Comparison of ENCODE assay signal across 8 cellular contexts in the genomic region with DNA sequence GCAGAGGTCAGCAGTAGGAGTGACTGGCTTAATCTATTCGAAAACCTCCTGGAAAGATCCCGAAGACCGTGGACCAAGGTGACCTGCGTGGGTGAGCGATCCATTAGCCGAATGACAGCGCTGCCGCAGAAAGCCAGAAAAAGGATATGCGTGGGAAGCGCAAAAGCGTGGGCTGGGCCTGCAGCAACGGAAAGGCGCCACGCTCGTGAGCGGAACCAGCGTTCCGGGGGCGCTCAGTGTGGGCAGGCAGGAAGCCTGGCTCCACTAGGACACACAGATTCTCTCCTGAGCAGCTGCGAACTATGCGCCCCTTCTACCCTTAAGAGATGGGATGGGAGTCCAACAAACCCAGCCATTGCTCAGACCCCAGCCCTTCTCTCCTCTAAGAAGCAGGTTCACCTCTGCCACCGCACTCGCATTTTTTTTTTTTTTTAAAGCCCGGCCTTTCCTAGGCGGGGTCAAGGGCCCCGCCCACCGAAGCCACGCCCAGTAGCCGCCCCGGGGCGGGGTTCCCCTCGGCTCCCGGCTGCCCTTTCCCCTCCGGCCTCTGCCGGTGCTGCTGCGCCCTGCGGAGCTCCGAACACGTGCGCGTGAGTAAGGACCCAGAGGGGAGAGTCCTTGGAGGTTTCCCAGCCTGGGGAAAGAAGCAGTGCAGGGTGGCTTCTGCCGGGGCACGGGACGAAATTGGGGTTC. TPM values are rescaled to one million over a fixed set of nuclear protein-coding genes. Genes with fewer than 3 reads are reported as not detected.
DNase-seq lines count a peak whose midpoint lies in the region; ATAC-seq and TF ChIP-seq lines count a peak whose summit lies in the region.

No MANE protein-coding gene starts in this region.

- H3K4me2 ChIP-seq in neuronal stem cell (ENCODE audit: insufficient read depth, low read length, poor library complexity, severe bottlenecking): peak overlapping the region; percentile 89

- TF ChIP-seq POLR2A in Raji (IDR thresholded peaks at IDR 0.05; ENCODE audit: insufficient read depth, low read depth, low read length): peak; percentile 98

- H3K4me3 Mint-ChIP-seq in IgD-negative memory B cell: peak overlapping the region; percentile 88 to 96 (median 94)

- H3K23ac ChIP-seq in neuronal stem cell (ENCODE audit: low read depth, low read length, poor library complexity): peak overlapping the region; percentile 83

- ATAC-seq in GM21576 (IDR thresholded peaks at IDR 0.05; ENCODE audit: unreplicated experiment) (peak; percentile 76), foreskin keratinocyte (peak; percentile 84)

- H2AFZ ChIP-seq in neuronal stem cell (ENCODE audit: low read length): peak overlapping the region; percentile 93

- no CpG with 5 or more reads among the region's 44 CpGs for WGBS in neuronal stem cell (ENCODE audit: extremely low coverage in 2 of 2, insufficient read length in 2 of 2, insufficient replicate concordance in 1 of 2), 2 donors

- H2AK5ac ChIP-seq in neuronal stem cell (ENCODE audit: low read depth, low read length): no peak overlapping the region

- peak overlapping the region; percentile 96 for H3K18ac ChIP-seq in neuronal stem cell (ENCODE audit: low read length)

- peaks cover 3% of the 10 kb centered on the region for H3K79me1 ChIP-seq in neuronal stem cell (ENCODE audit: low read depth, low read length)

- H3K14ac ChIP-seq in neuronal stem cell (ENCODE audit: low read length): no peak overlapping the region

- peak overlapping the region; percentile 91 for H2BK15ac ChIP-seq in neuronal stem cell (ENCODE audit: low read length)

- H3K36me3 Mint-ChIP-seq in IgD-negative memory B cell: peaks cover 3% of the 10 kb centered on the region

- no peaks in the 10 kb centered on the region for H3K27me3 Mint-ChIP-seq in IgD-negative memory B cell

- no peak overlapping the region for H2BK5ac ChIP-seq in neuronal stem cell (ENCODE audit: low read length)

- peak overlapping the region; percentile 91 for H2BK12ac ChIP-seq in neuronal stem cell (ENCODE audit: low read length)

- no peak overlapping the region for H2BK120ac ChIP-seq in neuronal stem cell (ENCODE audit: low read depth, low read length)

- H3K36me3 ChIP-seq in neuronal stem cell (replicated peaks in 1 of 2; ENCODE audit: control insufficient read depth in 2 of 2, insufficient read depth in 2 of 2, low read length in 2 of 2): peaks cover 9 to 32% of the 10 kb centered on the region in 2 donors
- H3K36me3 ChIP-seq in subcutaneous abdominal adipose tissue (ENCODE audit: control insufficient read depth in 5 of 5, insufficient read depth in 5 of 5, low read length in 5 of 5): peaks cover 4 to 10% (median 5%) of the 10 kb centered on the region in 5 donors

- H3K9me3 Mint-ChIP-seq in IgD-negative memory B cell: no peaks in the 10 kb centered on the region

- peak overlapping the region; percentile 67 to 80 for H3K4me3 ChIP-seq in neuronal stem cell (ENCODE audit: low read length in 2 of 2)
- H3K4me3 ChIP-seq in subcutaneous abdominal adipose tissue (ENCODE audit: low read depth in 1 of 5, low read length in 5 of 5): peak overlapping the region; percentile 72 to 86 (median 81)

- H3K4me1 Mint-ChIP-seq in IgD-negative memory B cell: peaks cover 19 to 39% (median 29%) of the 10 kb centered on the region in 3 donors

- H3K9ac ChIP-seq in neuronal stem cell (ENCODE audit: low read depth, low read length, poor library complexity) (peak overlapping the region; percentile 91), subcutaneous abdominal adipose tissue (ENCODE audit: low read length in 5 of 5) (peak overlapping the region; percentile 76 to 87 (median 85))

- H3K9me3 ChIP-seq in neuronal stem cell (replicated peaks in 1 of 2; ENCODE audit: control insufficient read depth in 2 of 2, insufficient read depth in 1 of 2, low read depth in 1 of 2, low read length in 2 of 2): no peaks in the 10 kb centered on the region
- no peaks in the 10 kb centered on the region for H3K9me3 ChIP-seq in subcutaneous abdominal adipose tissue (ENCODE audit: control insufficient read depth in 5 of 5, low read length in 5 of 5)

- no peak overlapping the region for H4K91ac ChIP-seq in neuronal stem cell (ENCODE audit: low read depth, low read length, poor library complexity)

- peak overlapping the region; percentile 84 to 96 (median 89) for H3K27ac Mint-ChIP-seq in IgD-negative memory B cell

- H3K27ac ChIP-seq in foreskin keratinocyte: peak overlapping the region; percentile 63
- H3K27ac ChIP-seq in neuronal stem cell (replicated peaks; ENCODE audit: low read length): peak overlapping the region; percentile 40
- H3K27ac ChIP-seq in subcutaneous abdominal adipose tissue (ENCODE audit: low read depth, low read length): peak overlapping the region; percentile 87

- TF ChIP-seq CTCF in foreskin keratinocyte (conservative IDR thresholded peaks at IDR 0.05): peak; percentile 21

- no peak overlapping the region for H4K8ac ChIP-seq in neuronal stem cell (ENCODE audit: low read depth, low read length)

- DNase-seq in EL (peak; percentile 91), activated gamma-delta T cell (lab: John Stamatoyannopoulos, UW) (peak; percentile 78), foreskin keratinocyte (peak; percentile 69 to 82), neuronal stem cell (ENCODE audit: low spot score) (peak; percentile 88)

- H3K4ac ChIP-seq in neuronal stem cell (ENCODE audit: low read length): peak overlapping the region; percentile 4

- no peaks in the 10 kb centered on the region for H3K27me3 ChIP-seq in foreskin keratinocyte
- H3K27me3 ChIP-seq in neuronal stem cell (ENCODE audit: control insufficient read depth in 3 of 3, insufficient read depth in 3 of 3, low read depth in 1 of 3, low read length in 3 of 3): no peaks in the 10 kb centered on the region
- H3K27me3 ChIP-seq in subcutaneous abdominal adipose tissue (ENCODE audit: control insufficient read depth in 5 of 5, insufficient read depth in 4 of 5, low read length in 5 of 5): no peaks in the 10 kb centered on the region

- peaks cover 25% of the 10 kb centered on the region for H3K4me1 ChIP-seq in foreskin keratinocyte
- peaks cover 13 to 18% of the 10 kb centered on the region in 2 donors for H3K4me1 ChIP-seq in neuronal stem cell (ENCODE audit: control insufficient read depth in 2 of 2, insufficient read depth in 1 of 2, low read depth in 1 of 2, low read length in 2 of 2)
- peaks cover 6 to 35% (median 21%) of the 10 kb centered on the region in 5 donors for H3K4me1 ChIP-seq in subcutaneous abdominal adipose tissue (ENCODE audit: control insufficient read depth in 5 of 5, insufficient read depth in 5 of 5, low read length in 5 of 5)

RNA-seq across cellular contexts. Expression of a gene that starts 19.8 kb away (rescaled TPM):
- 346 TPM for polyA plus RNA-seq in IgD-negative memory B cell
- 246 and 255 TPM in 2 replicates for total RNA-seq in foreskin keratinocyte
- 78.7 and 93.5 TPM in 2 replicates for polyA plus RNA-seq in foreskin keratinocyte
- 252 TPM for polyA plus RNA-seq in neuronal stem cell (2013, experiment 1 of 2)
- 246 TPM for polyA plus RNA-seq in neuronal stem cell (2013, experiment 2 of 2)

Comparison
In these comparisons a context has a peak if more than half of its experiments do, and no peak if none do; other contexts are left out.
1. Peak in every context shown above with its lines: DNase-seq, ATAC-seq, H3K4me3 ChIP-seq and H3K27ac ChIP-seq.